In the genomic region with DNA sequence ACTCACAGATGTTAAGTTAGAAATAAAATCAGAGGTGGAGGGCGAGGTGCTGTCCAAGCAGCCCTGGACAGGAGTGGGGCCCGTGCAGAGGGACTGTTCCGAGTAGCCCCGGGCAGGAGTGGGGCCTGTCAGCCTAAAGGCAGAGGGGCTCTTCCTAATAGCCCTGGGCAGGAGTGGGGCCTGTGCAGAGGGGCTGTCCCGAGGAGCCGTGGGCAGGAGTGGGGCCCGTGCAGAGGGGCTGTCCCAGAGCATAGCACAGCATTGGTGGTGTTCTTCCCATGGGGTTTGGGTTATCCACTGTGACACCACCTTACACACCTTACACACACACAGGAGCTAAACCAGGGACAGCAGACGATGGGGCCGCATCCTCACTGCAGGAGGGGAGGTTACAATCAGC, we compare ENCODE assay signal across 21 cellular contexts. TPM values are rescaled to one million over a fixed set of nuclear protein-coding genes. Genes with fewer than 3 reads are reported as not detected.
A peak's percentile ranks its signal among the peaks of the same experiment; 100 is the strongest.
DNase-seq lines count a peak whose midpoint lies in the region; ATAC-seq, FAIRE-seq and TF ChIP-seq lines count a peak whose summit lies in the region.
"Had no signal": no experiment of that assay in that cellular context is flagged by ENCODE, and none has a peak within 500 bp of the region (broad histone marks: within the 10 kb centered on the region; RNA-seq: fewer than 3 reads in every experiment).

No MANE protein-coding gene starts in this region.

- no peak overlapping the region for H4K5ac ChIP-seq in IMR-90 (ENCODE audit: low read depth, low read length)

- H3K23ac ChIP-seq in IMR-90 (ENCODE audit: low read depth, low read length) (no peak overlapping the region), neuronal stem cell (ENCODE audit: low read depth, low read length, poor library complexity) (no peak overlapping the region)

- no peak overlapping the region for H3K14ac ChIP-seq in IMR-90 (replicated peaks; ENCODE audit: low read depth, low read length)
- no peak overlapping the region for H3K14ac ChIP-seq in neuronal stem cell (ENCODE audit: low read length)

- H2AFZ ChIP-seq in IMR-90 (replicated peaks; ENCODE audit: low read length, poor library complexity) (peak overlapping the region; percentile 32), GM12878 (ENCODE audit: control insufficient read depth, low read depth, low read length) (no peak overlapping the region; the same call in 1 of the 2 replicates), neuronal stem cell (ENCODE audit: low read length) (no peak overlapping the region)

- H2BK5ac ChIP-seq in IMR-90 (ENCODE audit: low read depth, low read length, poor library complexity, severe bottlenecking) (no peak overlapping the region), neuronal stem cell (ENCODE audit: low read length) (peak overlapping the region; percentile 95)

- RAD21 ChIA-PET in GM12878 (lab: Charles Lee; ENCODE audit: unreplicated experiment) = no interaction called here

- H2BK15ac ChIP-seq in IMR-90 (ENCODE audit: low read depth, low read length) (no peak overlapping the region), neuronal stem cell (ENCODE audit: low read length) (no peak overlapping the region)

- no peak overlapping the region for H3K18ac ChIP-seq in IMR-90 (ENCODE audit: low read depth, low read length)
- peak overlapping the region; percentile 17 for H3K18ac ChIP-seq in neuronal stem cell (ENCODE audit: low read length)

- H4K8ac ChIP-seq in IMR-90 (ENCODE audit: low read depth in 2 of 2, low read length in 2 of 2) (no peak overlapping the region), neuronal stem cell (ENCODE audit: low read depth, low read length) (no peak overlapping the region)

- H3K27me3 ChIP-seq in IMR-90 (ENCODE audit: control insufficient read depth, insufficient read depth, low read length) (no peaks in the 10 kb centered on the region), GM12878 (replicated peaks in 1 of 2; ENCODE audit: control insufficient read depth in 2 of 2, insufficient read depth in 2 of 2, low read length in 1 of 2) (no peaks in the 10 kb centered on the region), neuronal stem cell (ENCODE audit: control insufficient read depth in 3 of 3, insufficient read depth in 3 of 3, low read depth in 1 of 3, low read length in 3 of 3) (no peaks in the 10 kb centered on the region), upper lobe of right lung (no peaks in the 10 kb centered on the region)

- H2AK9ac ChIP-seq in IMR-90 (replicated peaks; ENCODE audit: low read depth, low read length, poor library complexity) = no peak overlapping the region

- WGBS in IMR-90 (ENCODE audit: extremely low coverage in 2 of 2, insufficient read length in 1 of 2), 2 experiments = 96% methylated on average over 4 of the region's 9 CpGs; no CpG with 5 or more reads in 1 of the 2 experiments
- 40% methylated on average over 9 of the region's 9 CpGs for WGBS in GM12878 (ENCODE audit: insufficient coverage, insufficient replicate concordance, low lambda C conversion rate, missing lambda C conversion rate)
- WGBS in neuronal stem cell (ENCODE audit: extremely low coverage in 2 of 2, insufficient read length in 2 of 2, insufficient replicate concordance in 1 of 2), 2 donors = no CpG with 5 or more reads among the region's 9 CpGs

- 0 out of 2 replicates have a peak, but pooled peaks cover 6% of the 10 kb centered on the region for H3K9me1 ChIP-seq in IMR-90 (ENCODE audit: insufficient read depth, low read length)

- CTCF ChIA-PET in IMR-90 (lab: Yijun Ruan, JAX) (no interaction called here), GM12878 (lab: Yijun Ruan, JAX) (no interaction called here)

- POLR2A ChIA-PET in IMR-90 (lab: Charles Lee; ENCODE audit: unreplicated experiment) (no interaction called here), GM12878 (lab: Charles Lee) (no interaction called here)

- no peak for DNase-seq in IMR-90
- no peak for DNase-seq in GM12878 (ENCODE audit: low read depth, low spot score)
- DNase-seq in neuronal stem cell (ENCODE audit: low spot score) = no peak
- DNase-seq in upper lobe of right lung = no peak
- no peak for DNase-seq in RKO (ENCODE audit: low spot score)
- no peak for DNase-seq in epidermal melanocyte (ENCODE audit: insufficient read length, low spot score)
- DNase-seq: C1 segment of cervical spinal cord; Calu3; CD4-positive, alpha-beta memory T cell; COR-L47; DND-41; GOT3; HFFc6 had no signal

- BruUV-seq in IMR-90 (replicated peaks; lab: Mats Ljungman, UMichigan) (no TSS peak), GM12878 (replicated peaks; lab: Mats Ljungman, UMichigan) (TSS peak; percentile 67)

- H3K4ac ChIP-seq in IMR-90 (ENCODE audit: low read depth, low read length) = no peak overlapping the region
- no peak overlapping the region for H3K4ac ChIP-seq in neuronal stem cell (ENCODE audit: low read length)

- H3K36me3 ChIP-seq in IMR-90 (ENCODE audit: control insufficient read depth, insufficient read depth, low read length) (no peaks in the 10 kb centered on the region), GM12878 (ENCODE audit: control insufficient read depth in 2 of 2, insufficient read depth in 2 of 2, low read length in 1 of 2) (peaks cover 0 to 7% of the 10 kb centered on the region in 2 experiments; a peak in 2 of 4 replicates), neuronal stem cell (replicated peaks in 1 of 2; ENCODE audit: control insufficient read depth in 2 of 2, insufficient read depth in 2 of 2, low read length in 2 of 2) (peaks cover 11 to 38% of the 10 kb centered on the region in 2 donors), upper lobe of right lung (no peaks in the 10 kb centered on the region)
- H3K36me3 ChIP-seq: HAP-1 had no signal

- no peak for FAIRE-seq in GM12878 (lab: Jason Lieb, UNC)
- FAIRE-seq: G401.6, H54 had no signal

- intact Hi-C loops in IMR-90 (cut with micrococcal nuclease) (no loop called here), GM12878 (cut with micrococcal nuclease; ENCODE audit: unreplicated experiment) (no loop called here), upper lobe of right lung (cut with DNase I) (no loop called here)

- H2BK12ac ChIP-seq in neuronal stem cell (ENCODE audit: low read length) = no peak overlapping the region

- H3K9me3 ChIP-seq in IMR-90 (ENCODE audit: control insufficient read depth, insufficient read depth, low read length) = no peaks in the 10 kb centered on the region
- no peaks in the 10 kb centered on the region for H3K9me3 ChIP-seq in GM12878 (replicated peaks; ENCODE audit: control insufficient read depth, insufficient read depth, low read length)
- H3K9me3 ChIP-seq in neuronal stem cell (replicated peaks in 1 of 2; ENCODE audit: control insufficient read depth in 2 of 2, insufficient read depth in 1 of 2, low read depth in 1 of 2, low read length in 2 of 2) = peaks cover 0 to 5% of the 10 kb centered on the region in 2 donors
- H3K9me3 ChIP-seq in upper lobe of right lung = no peaks in the 10 kb centered on the region
- H3K9me3 ChIP-seq: HAP-1 had no signal

- dilution Hi-C loops in IMR-90 (cut with HindIII; ENCODE audit: low sequenced_read_pairs, unreplicated experiment) = no loop called here

- H2BK120ac ChIP-seq in IMR-90 (ENCODE audit: low read depth, low read length) (no peak overlapping the region), neuronal stem cell (ENCODE audit: low read depth, low read length) (no peak overlapping the region)

- no peaks in the 10 kb centered on the region for H3K79me2 ChIP-seq in GM12878 (ENCODE audit: control insufficient read depth, insufficient read depth, low read length)

- no peak overlapping the region for H3K56ac ChIP-seq in IMR-90 (ENCODE audit: extremely low read depth, insufficient read depth, low read length)

- H3K4me2 ChIP-seq in IMR-90 (ENCODE audit: low read depth, low read length) = no peak overlapping the region
- H3K4me2 ChIP-seq in GM12878 (ENCODE audit: control insufficient read depth, insufficient read depth) = no peak overlapping the region
- H3K4me2 ChIP-seq in neuronal stem cell (ENCODE audit: insufficient read depth, low read length, poor library complexity, severe bottlenecking) = no peak overlapping the region

- H4K20me1 ChIP-seq in IMR-90 (ENCODE audit: insufficient read depth, low read length) (no peaks in the 10 kb centered on the region; the same call in 1 of the 2 replicates), GM12878 (ENCODE audit: control insufficient read depth, insufficient read depth) (no peaks in the 10 kb centered on the region)

- TF ChIP-seq CTCF in IMR-90 (conservative IDR thresholded peaks at IDR 0.05; ENCODE audit: low read depth, low read length) (no peak), GM12878 (IDR thresholded peaks at IDR 0.05 in 2 of 3, conservative IDR thresholded peaks at IDR 0.05 in 1 of 3; ENCODE audit: control insufficient read depth in 2 of 3, extremely low read depth in 1 of 3, insufficient read depth in 1 of 3, low read depth in 3 of 3, low read length in 3 of 3) (no peak), upper lobe of right lung (IDR thresholded peaks at IDR 0.05) (no peak)

- no peak overlapping the region for H2AK5ac ChIP-seq in IMR-90 (ENCODE audit: low read depth, low read length)
- H2AK5ac ChIP-seq in neuronal stem cell (ENCODE audit: low read depth, low read length) = no peak overlapping the region

- no peak overlapping the region for H3K9ac ChIP-seq in IMR-90 (ENCODE audit: low read depth, low read length)
- H3K9ac ChIP-seq in GM12878 (ENCODE audit: control insufficient read depth, insufficient read depth, low read length) = no peak overlapping the region
- no peak overlapping the region for H3K9ac ChIP-seq in neuronal stem cell (ENCODE audit: low read depth, low read length, poor library complexity)

- TF ChIP-seq POLR2A in IMR-90 (IDR thresholded peaks at IDR 0.05; ENCODE audit: low read depth, low read length) = no peak
- TF ChIP-seq POLR2A in GM12878 (IDR thresholded peaks at IDR 0.05; ENCODE audit: low read depth, low read length) = no peak

- SMC1A ChIA-PET in GM12878 (lab: Charles Lee; ENCODE audit: uncharacterized antibody, unreplicated experiment) = no interaction called here

- in situ Hi-C loops in IMR-90 (cut with MboI; ENCODE audit: low sequenced_read_pairs) = no loop called here
- in situ Hi-C loops in GM12878 (cut with MboI) = no loop called here

- TF ChIP-seq EP300 in GM12878 (IDR thresholded peaks at IDR 0.05; ENCODE audit: borderline replicate concordance in 1 of 2, control insufficient read depth in 1 of 2, low read depth in 2 of 2, low read length in 2 of 2) = no peak

- no peaks in the 10 kb centered on the region for H3K4me1 ChIP-seq in IMR-90 (ENCODE audit: control insufficient read depth, insufficient read depth, low read length)
- no peaks in the 10 kb centered on the region for H3K4me1 ChIP-seq in GM12878 (ENCODE audit: control insufficient read depth, insufficient read depth, low read length)
- no peaks in the 10 kb centered on the region for H3K4me1 ChIP-seq in neuronal stem cell (ENCODE audit: control insufficient read depth in 2 of 2, insufficient read depth in 1 of 2, low read depth in 1 of 2, low read length in 2 of 2)
- H3K4me1 ChIP-seq in upper lobe of right lung = no peaks in the 10 kb centered on the region
- H3K4me1 ChIP-seq: HAP-1 had no signal

- ATAC-seq in IMR-90 (ENCODE audit: low read depth) (no peak), GM12878 (no peak), upper lobe of right lung (peak; percentile 15), GM21447 (IDR thresholded peaks at IDR 0.05; ENCODE audit: unreplicated experiment) (no peak), GM18517 (IDR thresholded peaks at IDR 0.05; ENCODE audit: unreplicated experiment) (no peak)

- H2BK20ac ChIP-seq in IMR-90 (ENCODE audit: low read depth, low read length) = no peak overlapping the region

- H3K79me1 ChIP-seq in IMR-90 (ENCODE audit: low read depth in 1 of 2, low read length in 2 of 2) (peaks cover 0 to 6% of the 10 kb centered on the region in 2 experiments; a peak in 1 of 4 replicates), neuronal stem cell (ENCODE audit: low read depth, low read length) (peaks cover 17% of the 10 kb centered on the region)

- no peak overlapping the region for H3K4me3 ChIP-seq in IMR-90 (ENCODE audit: insufficient read depth, low read depth, low read length)
- no peak overlapping the region for H3K4me3 ChIP-seq in GM12878
- H3K4me3 ChIP-seq in neuronal stem cell (ENCODE audit: low read length in 2 of 2) = peak overlapping the region in 1 of 2 donors; percentile 15
- no peak overlapping the region for H3K4me3 ChIP-seq in upper lobe of right lung
- H3K4me3 ChIP-seq: HAP-1 had no signal

- no peak for TF ChIP-seq RAD21 in IMR-90 (IDR thresholded peaks at IDR 0.05; ENCODE audit: low read length)
- no peak for TF ChIP-seq RAD21 in GM12878 (IDR thresholded peaks at IDR 0.05; ENCODE audit: insufficient read depth, low read depth, low read length)

- no peak overlapping the region for H4K91ac ChIP-seq in IMR-90 (ENCODE audit: insufficient read depth, low read depth, low read length)
- H4K91ac ChIP-seq in neuronal stem cell (ENCODE audit: low read depth, low read length, poor library complexity) = no peak overlapping the region

- no peak overlapping the region for H3K27ac ChIP-seq in IMR-90 (ENCODE audit: insufficient read depth, low read length)
- H3K27ac ChIP-seq in GM12878 (ENCODE audit: control insufficient read depth, insufficient read depth) = no peak overlapping the region
- H3K27ac ChIP-seq in neuronal stem cell (replicated peaks; ENCODE audit: low read length) = no peak overlapping the region
- H3K27ac ChIP-seq in upper lobe of right lung = no peak overlapping the region

RNA-seq across cellular contexts. Expression of gene CEP131, which starts 10.4 kb away (rescaled TPM):
- total RNA-seq in IMR-90 (2012; rRNA removed) (4.8 and 5.3 TPM in 2 replicates), GM12878 (2014; rRNA removed) (8.0 and 10.2 TPM in 2 replicates), GM12878 (2014; rRNA removed; fragmentation: Illumina TruSeq; extraction: Trizol) (3.0 and 3.3 TPM in 2 replicates), GM12878 (2021) (15.2 and 17.3 TPM in 2 replicates), upper lobe of right lung (7.5 TPM)
- polyA plus RNA-seq in IMR-90 (2012; rRNA removed) (9.6 and 12.3 TPM in 2 replicates), GM12878 (2011; rRNA removed) (1.3 and 2.9 TPM in 2 replicates), GM12878 (2014; fragmentation: Illumina TruSeq; extraction: Trizol) (0.17 and 1.3 TPM in 2 replicates), GM12878 (2014; fragmentation: Nextera tagmentation; extraction: Ambion mirVana) (under 1 TPM; 0.05 to 0.64 TPM), GM12878 (2014; rRNA removed) (13.7 and 16.6 TPM in 2 replicates), GM12878 (2016; fragmentation: Nextera tagmentation; extraction: Ambion mirVana) (10 to 100 TPM; 14.1 to 14.3 TPM)
- polyA plus RNA-seq in IMR-90 (2012; cell fraction: cytosol; rRNA removed) = 11.3 and 16.9 TPM in 2 replicates
- 57.2 and 102 TPM in 2 replicates for polyA plus RNA-seq in IMR-90 (2012; cell fraction: nucleus; rRNA removed; ENCODE audit: low replicate concordance)
- 11.0 and 14.3 TPM in 2 replicates for total RNA-seq in GM12878 (2013; cell fraction: nucleolus; rRNA removed)
- 2.8 TPM for polyA plus RNA-seq in GM12878 (2011; ENCODE audit: low read depth)
- polyA plus RNA-seq in GM12878 (2011; cell fraction: cytosol; rRNA removed) = 3.6 and 6.3 TPM in 2 replicates
- 20.6 and 36.0 TPM in 2 replicates for polyA plus RNA-seq in GM12878 (2011; cell fraction: nucleus; rRNA removed)
- polyA plus RNA-seq in GM12878 (2012) = 9.0 and 10.9 TPM in 2 replicates
- polyA minus RNA-seq in GM12878 (2011; rRNA and poly(A)+ RNA removed) = 1.1 and 3.3 TPM in 2 replicates
- polyA minus RNA-seq in GM12878 (2011; cell fraction: cytosol; rRNA and poly(A)+ RNA removed) = 6.8 TPM in 2 replicates
- 3.3 and 7.2 TPM in 2 replicates for polyA minus RNA-seq in GM12878 (2011; cell fraction: nucleus; rRNA and poly(A)+ RNA removed)
- 14.7 TPM for polyA plus RNA-seq in neuronal stem cell (2013, experiment 1 of 2)
- 14.1 TPM for polyA plus RNA-seq in neuronal stem cell (2013, experiment 2 of 2)

RNA-seq across cellular contexts. Expression of gene TEPSIN, which starts 26.5 kb away (rescaled TPM):
- 3.2 and 3.3 TPM in 2 replicates for total RNA-seq in IMR-90 (2012; rRNA removed)
- polyA plus RNA-seq in IMR-90 (2012; rRNA removed) = 28.1 and 36.1 TPM in 2 replicates
- 9.0 and 13.3 TPM in 2 replicates for polyA plus RNA-seq in IMR-90 (2012; cell fraction: cytosol; rRNA removed)
- polyA plus RNA-seq in IMR-90 (2012; cell fraction: nucleus; rRNA removed; ENCODE audit: low replicate concordance) = 230 and 545 TPM in 2 replicates
- total RNA-seq in GM12878 (2013; cell fraction: nucleolus; rRNA removed) = 73.0 and 82.8 TPM in 2 replicates
- 14.6 and 15.9 TPM in 2 replicates for total RNA-seq in GM12878 (2014; rRNA removed)
- 4.5 and 4.8 TPM in 2 replicates for total RNA-seq in GM12878 (2014; rRNA removed; fragmentation: Illumina TruSeq; extraction: Trizol)
- 26.7 and 35.3 TPM in 2 replicates for total RNA-seq in GM12878 (2021)
- 6.1 TPM for polyA plus RNA-seq in GM12878 (2011; ENCODE audit: low read depth)
- polyA plus RNA-seq in GM12878 (2011; rRNA removed) = 5.4 and 10.2 TPM in 2 replicates
- polyA plus RNA-seq in GM12878 (2011; cell fraction: cytosol; rRNA removed) = 12.9 and 26.8 TPM in 2 replicates
- 286 and 400 TPM in 2 replicates for polyA plus RNA-seq in GM12878 (2011; cell fraction: nucleus; rRNA removed)
- polyA plus RNA-seq in GM12878 (2012) = 18.3 and 24.7 TPM in 2 replicates
- 2.7 and 5.8 TPM in 2 replicates for polyA plus RNA-seq in GM12878 (2014; fragmentation: Illumina TruSeq; extraction: Trizol)
- polyA plus RNA-seq in GM12878 (2014; fragmentation: Nextera tagmentation; extraction: Ambion mirVana) = 1 to 10 TPM in 1 of 2 experiments, under 1 TPM in 1; 0.87 to 1.6 TPM
- 36.7 and 39.3 TPM in 2 replicates for polyA plus RNA-seq in GM12878 (2014; rRNA removed)
- 1 to 10 TPM; 3.1 to 3.7 TPM for polyA plus RNA-seq in GM12878 (2016; fragmentation: Nextera tagmentation; extraction: Ambion mirVana)
- polyA minus RNA-seq in GM12878 (2011; rRNA and poly(A)+ RNA removed) = 9.4 and 15.3 TPM in 2 replicates
- polyA minus RNA-seq in GM12878 (2011; cell fraction: cytosol; rRNA and poly(A)+ RNA removed) = 5.8 and 11.0 TPM in 2 replicates
- 50.7 and 71.4 TPM in 2 replicates for polyA minus RNA-seq in GM12878 (2011; cell fraction: nucleus; rRNA and poly(A)+ RNA removed)
- 14.7 TPM for polyA plus RNA-seq in neuronal stem cell (2013, experiment 1 of 2)
- 14.2 TPM for polyA plus RNA-seq in neuronal stem cell (2013, experiment 2 of 2)
- 40.2 TPM for total RNA-seq in upper lobe of right lung

RNA-seq across cellular contexts. Expression of gene NDUFAF8, which starts 26.8 kb away (rescaled TPM):
- total RNA-seq in IMR-90 (2012; rRNA removed) (11.1 and 21.1 TPM in 2 replicates), GM12878 (2014; rRNA removed) (97.9 and 107 TPM in 2 replicates), GM12878 (2014; rRNA removed; fragmentation: Illumina TruSeq; extraction: Trizol) (91.4 and 105 TPM in 2 replicates), GM12878 (2021) (95.6 and 99.9 TPM in 2 replicates), upper lobe of right lung (32.6 TPM)
- polyA plus RNA-seq in IMR-90 (2012; rRNA removed) (65.0 and 80.0 TPM in 2 replicates), GM12878 (2011; rRNA removed) (140 and 160 TPM in 2 replicates), GM12878 (2014; fragmentation: Illumina TruSeq; extraction: Trizol) (36.2 and 53.0 TPM in 2 replicates), GM12878 (2014; fragmentation: Nextera tagmentation; extraction: Ambion mirVana) (10 to 100 TPM; 22.0 to 71.5 TPM), GM12878 (2014; rRNA removed) (122 and 133 TPM in 2 replicates), GM12878 (2016; fragmentation: Nextera tagmentation; extraction: Ambion mirVana) (100 to 1,000 TPM; 295 to 307 TPM)
- 64.0 and 137 TPM in 2 replicates for polyA plus RNA-seq in IMR-90 (2012; cell fraction: cytosol; rRNA removed)
- polyA plus RNA-seq in IMR-90 (2012; cell fraction: nucleus; rRNA removed; ENCODE audit: low replicate concordance) = 31.0 and 41.1 TPM in 2 replicates
- total RNA-seq in GM12878 (2013; cell fraction: nucleolus; rRNA removed) = 43.1 and 61.9 TPM in 2 replicates
- polyA plus RNA-seq in GM12878 (2011; ENCODE audit: low read depth) = 142 TPM
- polyA plus RNA-seq in GM12878 (2011; cell fraction: cytosol; rRNA removed) = 73.5 and 95.5 TPM in 2 replicates
- 77.4 and 78.7 TPM in 2 replicates for polyA plus RNA-seq in GM12878 (2011; cell fraction: nucleus; rRNA removed)
- 85.0 and 88.2 TPM in 2 replicates for polyA plus RNA-seq in GM12878 (2012)
- 16.9 and 31.7 TPM in 2 replicates for polyA minus RNA-seq in GM12878 (2011; rRNA and poly(A)+ RNA removed)
- polyA minus RNA-seq in GM12878 (2011; cell fraction: cytosol; rRNA and poly(A)+ RNA removed) = 10.7 and 11.9 TPM in 2 replicates
- polyA minus RNA-seq in GM12878 (2011; cell fraction: nucleus; rRNA and poly(A)+ RNA removed) = 7.6 and 17.1 TPM in 2 replicates
- polyA plus RNA-seq in neuronal stem cell (2013, experiment 1 of 2) = 79.2 TPM
- 73.1 TPM for polyA plus RNA-seq in neuronal stem cell (2013, experiment 2 of 2)

RNA-seq across cellular contexts. Expression of gene AATK, which starts 46.3 kb away (rescaled TPM):
- under 0.01 TPM in 1 of 2 replicates, not detected in the other for total RNA-seq in IMR-90 (2012; rRNA removed)
- polyA plus RNA-seq in IMR-90 (2012; rRNA removed) = 0.21 and 0.26 TPM in 2 replicates
- 0.05 and 0.24 TPM in 2 replicates for polyA plus RNA-seq in IMR-90 (2012; cell fraction: cytosol; rRNA removed)
- polyA plus RNA-seq in IMR-90 (2012; cell fraction: nucleus; rRNA removed; ENCODE audit: low replicate concordance) = 0.38 and 0.65 TPM in 2 replicates
- not detected in 2 replicates for total RNA-seq in GM12878 (2013; cell fraction: nucleolus; rRNA removed)
- total RNA-seq in GM12878 (2014; rRNA removed) = 0.05 TPM in 1 of 2 replicates, not detected in the other
- total RNA-seq in GM12878 (2014; rRNA removed; fragmentation: Illumina TruSeq; extraction: Trizol) = not detected in 2 replicates
- total RNA-seq in GM12878 (2021) = not detected in 2 replicates
- not detected for polyA plus RNA-seq in GM12878 (2011; ENCODE audit: low read depth)
- polyA plus RNA-seq in GM12878 (2011; rRNA removed) = 0.04 and 0.09 TPM in 2 replicates
- 0.05 and 0.07 TPM in 2 replicates for polyA plus RNA-seq in GM12878 (2011; cell fraction: cytosol; rRNA removed)
- polyA plus RNA-seq in GM12878 (2011; cell fraction: nucleus; rRNA removed) = 0.25 and 0.28 TPM in 2 replicates
- polyA plus RNA-seq in GM12878 (2012) = 0.10 TPM in 1 of 2 replicates, not detected in the other
- not detected in 2 replicates for polyA plus RNA-seq in GM12878 (2014; fragmentation: Illumina TruSeq; extraction: Trizol)
- polyA plus RNA-seq in GM12878 (2014; fragmentation: Nextera tagmentation; extraction: Ambion mirVana) = not detected
- 0.01 TPM in 1 of 2 replicates, not detected in the other for polyA plus RNA-seq in GM12878 (2014; rRNA removed)
- not detected for polyA plus RNA-seq in GM12878 (2016; fragmentation: Nextera tagmentation; extraction: Ambion mirVana)
- polyA minus RNA-seq in GM12878 (2011; rRNA and poly(A)+ RNA removed) = not detected in 2 replicates
- polyA minus RNA-seq in GM12878 (2011; cell fraction: cytosol; rRNA and poly(A)+ RNA removed) = 0.67 and 1.8 TPM in 2 replicates
- polyA minus RNA-seq in GM12878 (2011; cell fraction: nucleus; rRNA and poly(A)+ RNA removed) = 0.12 and 1.1 TPM in 2 replicates
- 5.6 TPM for polyA plus RNA-seq in neuronal stem cell (2013, experiment 1 of 2)
- polyA plus RNA-seq in neuronal stem cell (2013, experiment 2 of 2) = 5.4 TPM
- 72.5 TPM for total RNA-seq in upper lobe of right lung
- total RNA-seq: Calu3 had no signal

RNA-seq across cellular contexts. Expression of gene PVALEF, which starts 47.1 kb away (rescaled TPM):
- total RNA-seq in IMR-90 (2012; rRNA removed) (not detected in 2 replicates), GM12878 (2014; rRNA removed) (not detected in 2 replicates), GM12878 (2014; rRNA removed; fragmentation: Illumina TruSeq; extraction: Trizol) (not detected in 2 replicates), GM12878 (2021) (not detected in 2 replicates), upper lobe of right lung (not detected)
- polyA plus RNA-seq in IMR-90 (2012; rRNA removed) (not detected in 2 replicates), GM12878 (2011; rRNA removed) (not detected in 2 replicates), GM12878 (2014; fragmentation: Illumina TruSeq; extraction: Trizol) (not detected in 2 replicates), GM12878 (2014; fragmentation: Nextera tagmentation; extraction: Ambion mirVana) (not detected), GM12878 (2014; rRNA removed) (not detected in 2 replicates), GM12878 (2016; fragmentation: Nextera tagmentation; extraction: Ambion mirVana) (not detected)
- not detected in 2 replicates for polyA plus RNA-seq in IMR-90 (2012; cell fraction: cytosol; rRNA removed)
- not detected in 2 replicates for polyA plus RNA-seq in IMR-90 (2012; cell fraction: nucleus; rRNA removed; ENCODE audit: low replicate concordance)
- total RNA-seq in GM12878 (2013; cell fraction: nucleolus; rRNA removed) = not detected in 2 replicates
- polyA plus RNA-seq in GM12878 (2011; ENCODE audit: low read depth) = not detected
- polyA plus RNA-seq in GM12878 (2011; cell fraction: cytosol; rRNA removed) = not detected in 2 replicates
- polyA plus RNA-seq in GM12878 (2011; cell fraction: nucleus; rRNA removed) = not detected in 2 replicates
- not detected in 2 replicates for polyA plus RNA-seq in GM12878 (2012)
- polyA minus RNA-seq in GM12878 (2011; rRNA and poly(A)+ RNA removed) = not detected in 2 replicates
- not detected in 2 replicates for polyA minus RNA-seq in GM12878 (2011; cell fraction: cytosol; rRNA and poly(A)+ RNA removed)
- not detected in 2 replicates for polyA minus RNA-seq in GM12878 (2011; cell fraction: nucleus; rRNA and poly(A)+ RNA removed)
- polyA plus RNA-seq in neuronal stem cell (2013, experiment 1 of 2) = 0.06 TPM
- 0.04 TPM for polyA plus RNA-seq in neuronal stem cell (2013, experiment 2 of 2)
- total RNA-seq: A172; A673; Calu3; CD4-positive, alpha-beta memory T cell; HFFc6 had no signal
- polyA plus RNA-seq: BJ; CD4-positive, alpha-beta memory T cell had no signal
